Comparison of ENCODE assay signal across 8 cellular contexts in genomic region chr22:39773976-39774539, GRCh38.
DNase-seq lines count a peak whose midpoint lies in the region; ATAC-seq and TF ChIP-seq lines count a peak whose summit lies in the region.

No MANE protein-coding gene starts in this region.

- peak overlapping the region; percentile 46 for H3K27ac Mint-ChIP-seq in activated T-helper 2 cell treated with anti-CD3 and anti-CD28 coated beads, Interferon-gamma antibody, Interleukin-2, Interleukin-4, amounts not matched to agents 10 μg/mL and 5 μg/mL and 100 μg/mL, durations not matched to agents 14 hours and 24 hours and 36 hours

- H3K36me3 ChIP-seq in adrenal gland (replicated peaks in 1 of 2) = no peaks in the 10 kb centered on the region

- TF ChIP-seq CTCF in adrenal gland (IDR thresholded peaks at IDR 0.05) = no peak

- DNase-seq in activated T-helper 2 cell treated with anti-CD3 and anti-CD28 coated beads, Interferon-gamma antibody, Interleukin-2, Interleukin-4, amounts not matched to agents 10 μg/mL and 5 μg/mL and 100 μg/mL, durations not matched to agents 14 hours and 24 hours and 36 hours (ENCODE audit: low spot score) = peak; percentile 61
- peak; percentile 11 to 12 for DNase-seq in stimulated activated CD4-positive, alpha-beta T cell treated with anti-CD3 and anti-CD28 coated beads, Interleukin-15, amount 100 ng/mL, for 48 hours (ENCODE audit: low read depth in 2 of 2)
- no peak for DNase-seq in effector CD4-positive, alpha-beta T cell
- DNase-seq in glomerular visceral epithelial cell (ENCODE audit: extremely low spot score) (no peak), adrenal gland (no peak), NCI-H774 (lab: John Stamatoyannopoulos, UW) (no peak)

- H3K27ac ChIP-seq in adrenal gland = no peak overlapping the region

- H3K36me3 Mint-ChIP-seq in activated T-helper 2 cell treated with anti-CD3 and anti-CD28 coated beads, Interferon-gamma antibody, Interleukin-2, Interleukin-4, amounts not matched to agents 10 μg/mL and 5 μg/mL and 100 μg/mL, durations not matched to agents 14 hours and 24 hours and 36 hours (ENCODE audit: low read depth) = peaks cover 19% of the 10 kb centered on the region

- H3K4me1 ChIP-seq in adrenal gland (replicated peaks in 1 of 2) = no peaks in the 10 kb centered on the region

- peak overlapping the region; percentile 18 for H3K4me3 Mint-ChIP-seq in activated T-helper 2 cell treated with anti-CD3 and anti-CD28 coated beads, Interferon-gamma antibody, Interleukin-2, Interleukin-4, amounts not matched to agents 10 μg/mL and 5 μg/mL and 100 μg/mL, durations not matched to agents 14 hours and 24 hours and 36 hours (ENCODE audit: low read depth)

- ATAC-seq in GM18870 (IDR thresholded peaks at IDR 0.05; ENCODE audit: unreplicated experiment) (peak; percentile 70), HG03571 (IDR thresholded peaks at IDR 0.05; ENCODE audit: unreplicated experiment) (peak; percentile 51)

- H3K4me3 ChIP-seq in adrenal gland = no peak overlapping the region

- no peak for TF ChIP-seq POLR2A in adrenal gland (IDR thresholded peaks at IDR 0.05)

- H3K9me3 ChIP-seq in adrenal gland (replicated peaks in 1 of 3) = no peaks in the 10 kb centered on the region

- H3K9me3 Mint-ChIP-seq in activated T-helper 2 cell treated with anti-CD3 and anti-CD28 coated beads, Interferon-gamma antibody, Interleukin-2, Interleukin-4, amounts not matched to agents 10 μg/mL and 5 μg/mL and 100 μg/mL, durations not matched to agents 14 hours and 24 hours and 36 hours = peaks cover 17% of the 10 kb centered on the region

- intact Hi-C loops in activated T-helper 2 cell treated with anti-CD3 and anti-CD28 coated beads, Interferon-gamma antibody, Interleukin-2, Interleukin-4, amounts not matched to agents 10 μg/mL and 5 μg/mL and 100 μg/mL, durations not matched to agents 14 hours and 24 hours and 36 hours (cut with micrococcal nuclease) = loop anchor here (2.0 kb wide), 1 partner anchor 29 kb away; no protein-coding TSS in a partner anchor
- intact Hi-C loops in adrenal gland (cut with DNase I) = no loop called here

- H3K27me3 ChIP-seq in adrenal gland = no peaks in the 10 kb centered on the region

- H3K27me3 Mint-ChIP-seq in activated T-helper 2 cell treated with anti-CD3 and anti-CD28 coated beads, Interferon-gamma antibody, Interleukin-2, Interleukin-4, amounts not matched to agents 10 μg/mL and 5 μg/mL and 100 μg/mL, durations not matched to agents 14 hours and 24 hours and 36 hours (ENCODE audit: low read depth) = no peaks in the 10 kb centered on the region

- 27 to 39% (median 33%) methylated on average over 4 of the region's 4 CpGs for WGBS in adrenal gland, 4 donors

- peaks cover 56% of the 10 kb centered on the region for H3K4me1 Mint-ChIP-seq in activated T-helper 2 cell treated with anti-CD3 and anti-CD28 coated beads, Interferon-gamma antibody, Interleukin-2, Interleukin-4, amounts not matched to agents 10 μg/mL and 5 μg/mL and 100 μg/mL, durations not matched to agents 14 hours and 24 hours and 36 hours (ENCODE audit: low read depth)

Comparison
In these comparisons a context has a peak if more than half of its experiments do, and no peak if none do; other contexts are left out.
1. DNase-seq: peak in activated T-helper 2 cell treated with anti-CD3 and anti-CD28 coated beads, Interferon-gamma antibody, Interleukin-2, Interleukin-4, amounts not matched to agents 10 μg/mL and 5 μg/mL and 100 μg/mL, durations not matched to agents 14 hours and 24 hours and 36 hours (single experiment) and stimulated activated CD4-positive, alpha-beta T cell treated with anti-CD3 and anti-CD28 coated beads, Interleukin-15, amount 100 ng/mL, for 48 hours (2 of 2); none in effector CD4-positive, alpha-beta T cell (single experiment), glomerular visceral epithelial cell (single experiment), adrenal gland (0 of 7) and NCI-H774 (single experiment).